ENCODE assay signal across 1 cellular context in the genomic region with DNA sequence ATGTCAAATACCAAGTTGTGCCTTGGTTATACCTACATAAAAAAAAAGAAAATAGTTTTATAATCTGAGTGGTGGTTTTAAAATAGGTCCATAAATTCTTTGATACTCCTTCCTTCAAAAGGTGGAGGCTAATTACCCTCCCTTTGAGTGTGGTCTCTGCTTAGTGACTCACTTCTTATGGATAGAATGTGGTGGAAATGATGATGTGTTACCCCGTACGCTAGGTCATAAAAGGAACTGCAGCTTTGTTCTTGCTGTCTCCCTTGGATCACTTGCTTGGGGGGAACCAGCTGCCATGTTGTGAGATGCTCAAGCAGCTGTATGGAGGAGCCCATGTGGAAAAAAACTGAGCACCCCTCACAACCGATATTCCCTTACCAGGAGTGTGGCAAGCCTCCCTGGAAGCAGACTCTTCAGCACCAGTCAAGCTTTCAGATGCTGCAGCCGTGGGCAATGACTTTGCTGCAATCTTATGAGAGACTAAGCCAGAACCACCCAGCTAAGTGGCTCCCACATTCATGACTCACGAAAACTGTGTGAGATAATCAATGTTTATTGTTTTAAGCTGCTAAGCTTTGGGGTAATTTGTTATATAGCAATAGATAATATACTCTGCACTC.
TF ChIP-seq lines count a peak whose summit lies in the region.

No MANE protein-coding gene starts in this region.

TF ChIP-seq in IMR-90, 13 proteins besides CTCF, POLR2A, EP300 and RAD21:
- TF ChIP-seq MAFK (IDR thresholded peaks at IDR 0.05; ENCODE audit: low read depth, low read length): no peak
- no peak for TF ChIP-seq FOS (IDR thresholded peaks at IDR 0.05; ENCODE audit: low read depth, low read length)
- TF ChIP-seq RFX5 (IDR thresholded peaks at IDR 0.05; ENCODE audit: low read depth, low read length): no peak
- TF ChIP-seq RCOR1 (IDR thresholded peaks at IDR 0.05; ENCODE audit: insufficient replicate concordance, low read length): no peak
- no peak for TF ChIP-seq CHD1 (IDR thresholded peaks at IDR 0.05; ENCODE audit: low read depth, low read length)
- no peak for TF ChIP-seq BHLHE40 (IDR thresholded peaks at IDR 0.05; ENCODE audit: low read depth, low read length)
- no peak for TF ChIP-seq CEBPB (IDR thresholded peaks at IDR 0.05; ENCODE audit: low read depth, low read length)
- no peak for TF ChIP-seq MXI1 (IDR thresholded peaks at IDR 0.05; ENCODE audit: borderline replicate concordance, low read depth, low read length)
- TF ChIP-seq SMC3 (IDR thresholded peaks at IDR 0.05; ENCODE audit: low read depth, low read length): no peak
- TF ChIP-seq USF2 (IDR thresholded peaks at IDR 0.05; ENCODE audit: low read depth, low read length): no peak
- TF ChIP-seq MAZ (IDR thresholded peaks at IDR 0.05; ENCODE audit: borderline replicate concordance, low read depth, low read length): no peak
- no peak for TF ChIP-seq NFE2L2 (IDR thresholded peaks at IDR 0.05; ENCODE audit: low read depth, low read length)
- TF ChIP-seq, protein P1, sequence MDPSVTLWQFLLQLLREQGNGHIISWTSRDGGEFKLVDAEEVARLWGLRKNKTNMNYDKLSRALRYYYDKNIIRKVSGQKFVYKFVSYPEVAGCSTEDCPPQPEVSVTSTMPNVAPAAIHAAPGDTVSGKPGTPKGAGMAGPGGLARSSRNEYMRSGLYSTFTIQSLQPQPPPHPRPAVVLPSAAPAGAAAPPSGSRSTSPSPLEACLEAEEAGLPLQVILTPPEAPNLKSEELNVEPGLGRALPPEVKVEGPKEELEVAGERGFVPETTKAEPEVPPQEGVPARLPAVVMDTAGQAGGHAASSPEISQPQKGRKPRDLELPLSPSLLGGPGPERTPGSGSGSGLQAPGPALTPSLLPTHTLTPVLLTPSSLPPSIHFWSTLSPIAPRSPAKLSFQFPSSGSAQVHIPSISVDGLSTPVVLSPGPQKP (IDR thresholded peaks at IDR 0.05; ENCODE audit: borderline replicate concordance, low read depth, low read length): no peak
